28 cellular contexts compared by ENCODE assay signal in the genomic region with DNA sequence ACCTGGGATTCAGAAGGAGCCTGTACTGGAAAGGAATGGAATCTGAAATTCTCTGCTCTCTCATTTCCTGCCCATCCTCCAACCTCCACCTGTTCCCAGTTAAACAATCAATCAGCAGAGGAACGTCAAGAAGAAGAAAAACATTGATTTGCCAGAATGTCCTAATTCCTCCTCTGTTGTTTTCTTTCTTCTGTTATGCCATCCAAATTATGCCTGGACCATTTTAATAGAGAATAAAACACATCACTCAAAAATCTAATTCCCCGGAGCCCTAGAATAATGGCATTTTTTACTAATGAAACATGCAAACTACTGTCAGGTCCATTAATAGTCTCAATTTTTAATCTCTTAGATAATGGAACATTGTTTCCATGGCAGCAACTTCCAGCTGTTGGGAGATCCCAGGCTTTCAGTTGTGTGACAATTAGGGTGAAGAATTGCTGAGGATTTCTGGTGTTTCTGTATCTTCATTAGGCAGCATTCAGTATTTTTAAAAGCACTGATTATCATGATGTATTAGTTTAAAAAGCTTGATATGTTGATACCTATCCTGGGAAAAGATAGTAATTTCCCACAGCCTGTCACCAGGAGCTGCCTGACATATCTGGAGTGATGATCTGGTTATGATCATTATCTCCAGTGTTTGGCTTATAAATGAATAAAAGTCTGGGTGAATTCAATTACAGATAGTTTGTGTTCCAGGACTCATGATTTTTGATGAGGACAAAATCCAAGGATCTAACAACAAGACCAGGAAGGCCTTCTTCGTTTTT.
"Had no signal": no experiment of that assay in that cellular context is flagged by ENCODE, and none has a peak within 500 bp of the region (broad histone marks: within the 10 kb centered on the region; RNA-seq: fewer than 3 reads in every experiment).

No MANE protein-coding gene starts in this region.

- H3K27me3 ChIP-seq: colonic mucosa, esophagus muscularis mucosa, foreskin keratinocyte, gastroesophageal sphincter, heart left ventricle, hepatocyte, ovary, sigmoid colon, spleen, tibial nerve, upper lobe of left lung had no signal

- H3K4me3 ChIP-seq: colonic mucosa, esophagus muscularis mucosa, gastroesophageal sphincter, heart left ventricle, hepatocyte, ovary, psoas muscle, sigmoid colon, skin epidermis, spleen, thoracic aorta, tibial nerve, upper lobe of left lung had no signal

- H3K4me1 ChIP-seq: colonic mucosa, foreskin keratinocyte, gastroesophageal sphincter, heart left ventricle, psoas muscle, sigmoid colon, spleen, upper lobe of left lung had no signal

- DNase-seq: colonic mucosa; effector CD8-positive, alpha-beta T cell; endodermal cell; foreskin keratinocyte; heart left ventricle; kidney; mesendoderm; midbrain; naive thymus-derived CD4-positive, alpha-beta T cell; occipital lobe; ovary; posterior cingulate gyrus; psoas muscle; right cardiac atrium; sigmoid colon; spleen; stimulated activated CD4-positive, alpha-beta T cell treated with anti-CD3 and anti-CD28 coated beads, Interleukin-4, amount 100 ng/mL, for 4 hours; stimulated activated naive CD8-positive, alpha-beta T cell treated with anti-CD3 and anti-CD28 coated beads, Interleukin-15, Interleukin-2, amounts not matched to agents 100 U/mL and 50 U/mL, for 24 hours; upper lobe of left lung had no signal

- H2AFZ ChIP-seq: hepatocyte had no signal

- H3K36me3 ChIP-seq: colonic mucosa, esophagus muscularis mucosa, gastroesophageal sphincter, heart left ventricle, ovary, sigmoid colon, spleen, thoracic aorta, tibial nerve, upper lobe of left lung had no signal

- H3K79me2 ChIP-seq: hepatocyte had no signal

- ATAC-seq: foreskin keratinocyte; gastroesophageal sphincter; heart left ventricle; left lobe of liver; naive thymus-derived CD4-positive, alpha-beta T cell; psoas muscle; right cardiac atrium; stimulated activated memory B cell treated with anti-CD40 and anti-IgM and Interleukin-4, amounts not matched to agents 10 μg/mL and 1 μg/mL and 100 μg/mL, for 72 hours; stimulated activated naive CD8-positive, alpha-beta T cell treated with anti-CD3 and anti-CD28 coated beads, Interleukin-15, Interleukin-2, amounts not matched to agents 100 U/mL and 50 U/mL, for 24 hours had no signal

- H3K27ac ChIP-seq: colonic mucosa, epithelial cell of prostate, esophagus muscularis mucosa, foreskin keratinocyte, gastroesophageal sphincter, heart left ventricle, hepatocyte, ovary, psoas muscle, sigmoid colon, skin epidermis, spleen, thoracic aorta, tibial nerve, upper lobe of left lung had no signal

- H3K9me3 ChIP-seq: colonic mucosa, ovary, psoas muscle, upper lobe of left lung had no signal

- H3K4me2 ChIP-seq: hepatocyte had no signal
